ENCODE assay signal across 10 cellular contexts in genomic region chr10:35340975-35341374, GRCh38. TPM values are rescaled to one million over a fixed set of nuclear protein-coding genes. Genes with fewer than 3 reads are reported as not detected.
DNase-seq lines count a peak whose midpoint lies in the region; ATAC-seq and TF ChIP-seq lines count a peak whose summit lies in the region.
"Had no signal": no experiment of that assay in that cellular context is flagged by ENCODE, and none has a peak within 500 bp of the region (broad histone marks: within the 10 kb centered on the region; RNA-seq: fewer than 3 reads in every experiment).

No MANE protein-coding gene starts in this region.

- intact Hi-C loops in dorsolateral prefrontal cortex (cut with DNase I) = loop anchor here in 1 of 2 donors (10.0 kb wide), 1 partner anchor 74 kb away; no protein-coding TSS in a partner anchor

- H3K36me3 ChIP-seq in GM06990 (ENCODE audit: control insufficient read depth, insufficient read depth, low read length) (no peaks in the 10 kb centered on the region), WERI-Rb-1 (no peaks in the 10 kb centered on the region)
- H3K36me3 ChIP-seq: adrenal gland had no signal

- no peak for ATAC-seq in HG02884 (IDR thresholded peaks at IDR 0.05; ENCODE audit: unreplicated experiment)
- ATAC-seq in HG03097 (IDR thresholded peaks at IDR 0.05; ENCODE audit: low FRiP score, unreplicated experiment) = no peak

- no peaks in the 10 kb centered on the region for H3K9me3 ChIP-seq in WERI-Rb-1 (ENCODE audit: severe bottlenecking)
- H3K9me3 ChIP-seq: adrenal gland had no signal

- no peaks in the 10 kb centered on the region for H3K27me3 Mint-ChIP-seq in progenitor cell of endocrine pancreas

- H3K27ac ChIP-seq in dorsolateral prefrontal cortex (peak overlapping the region in 34 of 59 donors; percentile 6 to 66 (median 38)), WERI-Rb-1 (no peak overlapping the region)

- no peak for TF ChIP-seq POLR2A in NB4 (IDR thresholded peaks at IDR 0.05; ENCODE audit: extremely low read depth, insufficient read length)

- H3K4me1 Mint-ChIP-seq in progenitor cell of endocrine pancreas (ENCODE audit: low read depth) = peaks cover 16% of the 10 kb centered on the region

- H3K27me3 ChIP-seq in GM06990 (replicated peaks; ENCODE audit: control insufficient read depth, insufficient read depth, low read length) = no peaks in the 10 kb centered on the region
- no peaks in the 10 kb centered on the region for H3K27me3 ChIP-seq in dorsolateral prefrontal cortex
- H3K27me3 ChIP-seq in WERI-Rb-1 (ENCODE audit: insufficient read depth, low read depth, severe bottlenecking) = no peaks in the 10 kb centered on the region
- H3K27me3 ChIP-seq: adrenal gland had no signal

- no peaks in the 10 kb centered on the region for H3K9me3 Mint-ChIP-seq in progenitor cell of endocrine pancreas (ENCODE audit: low read depth)

- H3K4me3 Mint-ChIP-seq in progenitor cell of endocrine pancreas (ENCODE audit: low read depth) = no peak overlapping the region

- no peaks in the 10 kb centered on the region for H3K36me3 Mint-ChIP-seq in progenitor cell of endocrine pancreas (ENCODE audit: insufficient read depth)

- DNase-seq in GM06990 (ENCODE audit: extremely low read depth, insufficient read length) (no peak), NB4 (ENCODE audit: low read depth) (peak; percentile 78), dorsolateral prefrontal cortex (no peak), progenitor cell of endocrine pancreas (ENCODE audit: low spot score, unreplicated experiment) (no peak), AG08396 (ENCODE audit: low spot score) (no peak), WERI-Rb-1 (no peak)
- DNase-seq: NCI-H2081 treated with DMSO at 0.1 percent for 48 hours had no signal

- no peak for TF ChIP-seq CTCF in GM06990 (IDR thresholded peaks at IDR 0.05; ENCODE audit: insufficient read depth, low read length, poor library complexity, severe bottlenecking)
- TF ChIP-seq CTCF in NB4 (IDR thresholded peaks at IDR 0.05; ENCODE audit: low read depth, low read length) = no peak
- no peak for TF ChIP-seq CTCF in dorsolateral prefrontal cortex (IDR thresholded peaks at IDR 0.05 in 54 of 56, conservative IDR thresholded peaks at IDR 0.05 in 2 of 56; ENCODE audit: low read depth in 1 of 56, partially characterized antibody in 56 of 56)
- TF ChIP-seq CTCF in progenitor cell of endocrine pancreas (IDR thresholded peaks at IDR 0.05; ENCODE audit: unreplicated experiment) = no peak
- TF ChIP-seq CTCF in WERI-Rb-1 (IDR thresholded peaks at IDR 0.05; ENCODE audit: low read depth, low read length) = no peak

- peak overlapping the region; percentile 34 for H3K27ac Mint-ChIP-seq in progenitor cell of endocrine pancreas

- H3K4me3 ChIP-seq in GM06990 (replicated peaks; ENCODE audit: low read depth, low read length) = peak overlapping the region; percentile 8
- H3K4me3 ChIP-seq in NB4 (ENCODE audit: low read depth, low read length) = peak overlapping the region; percentile 28
- H3K4me3 ChIP-seq in dorsolateral prefrontal cortex = peak overlapping the region in 1 of 59 donors; percentile 1
- no peak overlapping the region for H3K4me3 ChIP-seq in WERI-Rb-1 (ENCODE audit: low read depth, low read length)
- H3K4me3 ChIP-seq: adrenal gland had no signal

RNA-seq across cellular contexts. Expression of gene CCNY, which starts 4.7 kb away (rescaled TPM):
- 100 to 1,000 TPM in 53 of 120 experiments, 10 to 100 TPM in 67; 62.3 to 136 (median 97.7) TPM for total RNA-seq in dorsolateral prefrontal cortex
- total RNA-seq in progenitor cell of endocrine pancreas = 59.4 and 60.7 TPM in 2 replicates
